In the genomic region with DNA sequence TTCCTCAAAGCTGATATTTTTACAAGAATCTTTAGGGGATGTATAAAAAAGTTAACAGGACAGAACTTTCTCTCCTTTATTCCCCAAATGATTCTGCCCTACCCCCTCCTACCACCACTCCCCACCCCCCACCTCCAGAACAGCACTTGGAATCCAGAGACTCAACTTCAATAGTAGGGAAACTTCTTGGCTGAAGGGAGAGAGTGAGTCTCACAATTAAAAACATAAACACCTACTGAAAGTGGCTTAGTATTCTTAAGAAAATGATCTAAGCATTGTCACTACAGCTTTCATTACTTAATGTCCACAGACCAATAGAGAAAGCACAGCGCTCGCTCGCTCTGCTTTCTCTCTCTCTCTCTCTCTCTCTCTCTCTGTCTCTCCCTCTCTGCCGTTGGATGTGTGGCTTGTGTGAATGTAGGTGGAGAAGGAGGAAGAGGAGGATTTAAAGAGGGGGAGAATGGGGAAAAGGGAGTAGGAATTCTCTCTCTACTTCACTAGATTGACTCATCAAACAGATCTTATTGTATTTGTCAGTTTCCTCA, we compare ENCODE assay signal across 9 cellular contexts. TPM values are rescaled to one million over a fixed set of nuclear protein-coding genes. Genes with fewer than 3 reads are reported as not detected.
DNase-seq lines count a peak whose midpoint lies in the region; ATAC-seq, FAIRE-seq and TF ChIP-seq lines count a peak whose summit lies in the region.
"Had no signal": no experiment of that assay in that cellular context is flagged by ENCODE, and none has a peak within 500 bp of the region (broad histone marks: within the 10 kb centered on the region; RNA-seq: fewer than 3 reads in every experiment).

No MANE protein-coding gene starts in this region.

- peak overlapping the region; percentile 12 for H3K4me3 Mint-ChIP-seq in activated naive CD4-positive, alpha-beta T cell treated with anti-CD3 and anti-CD28 coated beads for 36 hours

- in situ Hi-C loops in K562 (cut with MboI), result no loop called here

- H3K27me3 Mint-ChIP-seq in activated naive CD4-positive, alpha-beta T cell treated with anti-CD3 and anti-CD28 coated beads for 36 hours (ENCODE audit: low read depth), result peaks cover 2% of the 10 kb centered on the region
- H3K27me3 Mint-ChIP-seq: CD4-positive, alpha-beta memory T cell had no signal

- H3K9me1 ChIP-seq in K562 (ENCODE audit: control insufficient read depth, insufficient read depth, low read length) (no peaks in the 10 kb centered on the region), keratinocyte (ENCODE audit: control insufficient read depth, extremely low read depth, insufficient read depth, low read length) (no peaks in the 10 kb centered on the region)

- H3K27ac Mint-ChIP-seq in activated naive CD4-positive, alpha-beta T cell treated with anti-CD3 and anti-CD28 coated beads for 36 hours, result no peak overlapping the region
- H3K27ac Mint-ChIP-seq: CD4-positive, alpha-beta memory T cell had no signal

- BruUV-seq in K562 (replicated peaks; lab: Mats Ljungman, UMichigan), result no TSS peak

- no peak overlapping the region for H3K4me3 ChIP-seq in K562
- H3K4me3 ChIP-seq in keratinocyte (ENCODE audit: control insufficient read depth in 2 of 3, extremely low read depth in 1 of 3, insufficient read depth in 2 of 3, low read depth in 1 of 3, low read length in 3 of 3), result no peak overlapping the region
- peak overlapping the region in 3 of 4 donors; percentile 0 to 51 (median 21) for H3K4me3 ChIP-seq in tibial nerve

- no peaks in the 10 kb centered on the region for H3K4me1 ChIP-seq in K562 (replicated peaks in 1 of 2; ENCODE audit: control insufficient read depth in 2 of 2, insufficient read depth in 2 of 2, low read length in 2 of 2)
- peaks cover 3% of the 10 kb centered on the region for H3K4me1 ChIP-seq in keratinocyte (ENCODE audit: control insufficient read depth, extremely low read depth, insufficient read depth, low read length)
- H3K4me1 ChIP-seq in tibial nerve, result peaks cover 0 to 8% (median 3%) of the 10 kb centered on the region in 4 donors

- dilution Hi-C loops in keratinocyte (cut with MboI; ENCODE audit: extremely low pct_ligation_motif_present, low sequenced_read_pairs), result no loop called here

- TF ChIP-seq POLR2A in K562 (conservative IDR thresholded peaks at IDR 0.05), result no peak
- TF ChIP-seq POLR2A in tibial nerve (IDR thresholded peaks at IDR 0.05), result no peak

- TF ChIP-seq CTCF in K562 (IDR thresholded peaks at IDR 0.05 in 2 of 3, conservative IDR thresholded peaks at IDR 0.05 in 1 of 3; ENCODE audit: insufficient read depth in 2 of 3, low read depth in 1 of 3, low read length in 3 of 3) (no peak), keratinocyte (optimal IDR thresholded peaks at IDR 0.05 in 1 of 3, IDR thresholded peaks at IDR 0.05 in 1 of 3, conservative IDR thresholded peaks at IDR 0.05 in 1 of 3; ENCODE audit: extremely low read depth in 1 of 3, insufficient read depth in 2 of 3, low read length in 3 of 3) (no peak), tibial nerve (IDR thresholded peaks at IDR 0.05) (peak in 1 of 5 experiments; percentile 32)

- TF ChIP-seq RAD21 in K562 (CRISPR knock-in tag; conservative IDR thresholded peaks at IDR 0.05 in 1 of 2, IDR thresholded peaks at IDR 0.05 in 1 of 2), result no peak

- POLR2A ChIA-PET in K562 (lab: Yijun Ruan, JAX), result no interaction called here

- no peak for DNase-seq in activated naive CD4-positive, alpha-beta T cell treated with anti-CD3 and anti-CD28 coated beads for 36 hours
- DNase-seq in activated naive CD4-positive, alpha-beta T cell treated with Interleukin-2 at 50 U/mL for 16 hours, result no peak
- DNase-seq in K562 (ENCODE audit: extremely low read depth in 1 of 4, low spot score in 3 of 4) (no peak), keratinocyte (ENCODE audit: low read depth, low spot score) (no peak), tibial nerve (ENCODE audit: low spot score in 2 of 2) (no peak), T1000 (lab: John Stamatoyannopoulos, UW) (no peak), amniotic stem cell (lab: John Stamatoyannopoulos, UW) (no peak)
- DNase-seq: CD4-positive, alpha-beta memory T cell had no signal

- H3K9me3 ChIP-seq in K562 (replicated peaks; ENCODE audit: control insufficient read depth, insufficient read depth, low read depth, low read length), result no peaks in the 10 kb centered on the region
- H3K9me3 ChIP-seq in keratinocyte (ENCODE audit: control insufficient read depth, low read depth, low read length), result no peaks in the 10 kb centered on the region
- no peaks in the 10 kb centered on the region for H3K9me3 ChIP-seq in tibial nerve

- H4K20me1 ChIP-seq in K562 (replicated peaks; ENCODE audit: control insufficient read depth, insufficient read depth, low read length), result no peaks in the 10 kb centered on the region
- no peaks in the 10 kb centered on the region for H4K20me1 ChIP-seq in keratinocyte (ENCODE audit: control insufficient read depth, extremely low read depth, insufficient read depth, low read length)

- no peak for ATAC-seq in K562
- ATAC-seq in GM21528 (IDR thresholded peaks at IDR 0.05; ENCODE audit: low FRiP score, unreplicated experiment), result no peak

- H2AFZ ChIP-seq in K562 (ENCODE audit: low read depth, low read length) (no peak overlapping the region), keratinocyte (ENCODE audit: control insufficient read depth, low read length) (peak overlapping the region; percentile 66)

- H3K79me2 ChIP-seq in K562 (ENCODE audit: control insufficient read depth, insufficient read depth, low read length), result no peaks in the 10 kb centered on the region
- peaks cover 2% of the 10 kb centered on the region for H3K79me2 ChIP-seq in keratinocyte (ENCODE audit: control insufficient read depth, insufficient read depth, low read length)

- no peak overlapping the region for H3K9ac ChIP-seq in K562 (ENCODE audit: insufficient read depth in 1 of 2, low read depth in 2 of 2, low read length in 2 of 2)
- no peak overlapping the region for H3K9ac ChIP-seq in keratinocyte (ENCODE audit: control insufficient read depth, extremely low read depth, insufficient read depth, low read length)

- H3K27ac ChIP-seq in K562 (ENCODE audit: extremely low read depth, low read depth, low read length) (no peak overlapping the region), keratinocyte (ENCODE audit: control insufficient read depth, insufficient read depth, low read length) (no peak overlapping the region), tibial nerve (peak overlapping the region in 3 of 4 donors; percentile 9 to 43 (median 40))

- H3K4me1 Mint-ChIP-seq in activated naive CD4-positive, alpha-beta T cell treated with anti-CD3 and anti-CD28 coated beads for 36 hours (ENCODE audit: low read depth), result peaks cover 35% of the 10 kb centered on the region

- CTCF ChIA-PET in activated naive CD4-positive, alpha-beta T cell treated with anti-CD3 and anti-CD28 coated beads for 36 hours (lab: Charles Lee), result interaction anchor here (0.7 kb wide), 1 partner anchor 17 kb away, joined by 4 read pairs; no protein-coding TSS in a partner anchor
- CTCF ChIA-PET in K562 (lab: Yijun Ruan, JAX; ENCODE audit: low intra/inter-chr PET ratio), result no interaction called here

- intact Hi-C loops in activated naive CD4-positive, alpha-beta T cell treated with anti-CD3 and anti-CD28 coated beads for 36 hours (cut with micrococcal nuclease), result no loop called here
- intact Hi-C loops in K562 (cut with micrococcal nuclease), result no loop called here

- H3K36me3 Mint-ChIP-seq in activated naive CD4-positive, alpha-beta T cell treated with anti-CD3 and anti-CD28 coated beads for 36 hours (ENCODE audit: low read depth), result no peaks in the 10 kb centered on the region

- H3K36me3 ChIP-seq in K562 (ENCODE audit: control insufficient read depth, insufficient read depth, low read length) (no peaks in the 10 kb centered on the region), keratinocyte (ENCODE audit: control insufficient read depth in 2 of 2, extremely low read depth in 1 of 2, insufficient read depth in 2 of 2, low read length in 2 of 2) (no peaks in the 10 kb centered on the region), tibial nerve (no peaks in the 10 kb centered on the region)

- no peaks in the 10 kb centered on the region for H3K9me3 Mint-ChIP-seq in activated naive CD4-positive, alpha-beta T cell treated with anti-CD3 and anti-CD28 coated beads for 36 hours

- no peak overlapping the region for H3K4me2 ChIP-seq in K562 (ENCODE audit: insufficient read depth, low read length)
- no peak overlapping the region for H3K4me2 ChIP-seq in keratinocyte (ENCODE audit: control insufficient read depth, extremely low read depth, insufficient read depth, low read depth, low read length)

- WGBS in K562 (ENCODE audit: insufficient coverage, low coverage, missing lambda C conversion rate), result 0% methylated on average over 3 of the region's 4 CpGs
- 33 to 38% methylated on average over 4 of the region's 4 CpGs for WGBS in tibial nerve, 2 donors

- no peaks in the 10 kb centered on the region for H3K27me3 ChIP-seq in K562 (ENCODE audit: control insufficient read depth in 2 of 2, insufficient read depth in 2 of 2, low read length in 2 of 2)
- no peaks in the 10 kb centered on the region for H3K27me3 ChIP-seq in keratinocyte (ENCODE audit: control insufficient read depth, extremely low read depth, insufficient read depth, low read length)
- no peaks in the 10 kb centered on the region for H3K27me3 ChIP-seq in tibial nerve

- no peak for FAIRE-seq in K562 (lab: Jason Lieb, UNC)
- FAIRE-seq in keratinocyte (lab: Jason Lieb, UNC), result no peak

- TF ChIP-seq EP300 in K562 (IDR thresholded peaks at IDR 0.05; ENCODE audit: low read length), result no peak
- no peak for TF ChIP-seq EP300 in tibial nerve (IDR thresholded peaks at IDR 0.05)

RNA-seq across cellular contexts. Expression of a gene that starts 1.5 kb away (rescaled TPM):
- total RNA-seq in activated naive CD4-positive, alpha-beta T cell treated with anti-CD3 and anti-CD28 coated beads for 36 hours, result 1 to 10 TPM; 2.7 to 3.0 TPM
- 6.0 and 7.6 TPM in 2 replicates for total RNA-seq in K562 (2011; cell fraction: chromatin; rRNA removed; ENCODE audit: low replicate concordance)
- 1.0 and 2.5 TPM in 2 replicates for total RNA-seq in K562 (2011; cell fraction: nucleolus; rRNA removed)
- 3.1 and 4.8 TPM in 2 replicates for total RNA-seq in K562 (2011; cell fraction: nucleoplasm; rRNA removed)
- 0.50 and 1.3 TPM in 2 replicates for total RNA-seq in K562 (2014; rRNA removed)
- total RNA-seq in K562 (2014; rRNA removed; fragmentation: Illumina TruSeq; extraction: Trizol), result 1.5 and 1.7 TPM in 2 replicates
- 3.0 and 3.1 TPM in 2 replicates for total RNA-seq in K562 (2015; rRNA removed; fragmentation: Illumina TruSeq; extraction: Trizol)
- total RNA-seq in K562 (2021), result 1.4 and 1.5 TPM in 2 replicates
- polyA plus RNA-seq in K562 (2011; rRNA removed), result 1.2 and 1.6 TPM in 2 replicates
- polyA plus RNA-seq in K562 (2011; cell fraction: cytosol; rRNA removed), result 0.31 and 0.49 TPM in 2 replicates
- polyA plus RNA-seq in K562 (2011; cell fraction: nucleus; rRNA removed), result 1.3 and 1.9 TPM in 2 replicates
- polyA plus RNA-seq in K562 (2012), result 1.2 and 1.6 TPM in 2 replicates
- 0.84 and 0.86 TPM in 2 replicates for polyA plus RNA-seq in K562 (2014; fragmentation: Illumina TruSeq; extraction: Trizol)
- polyA plus RNA-seq in K562 (2014; fragmentation: Nextera tagmentation; extraction: Ambion mirVana), result under 1 TPM; 0.36 to 0.37 TPM
- polyA plus RNA-seq in K562 (2014; rRNA removed), result 0.53 and 1.1 TPM in 2 replicates
- polyA minus RNA-seq in K562 (2011; rRNA and poly(A)+ RNA removed), result 5.8 and 6.2 TPM in 2 replicates
- polyA minus RNA-seq in K562 (2011; cell fraction: cytosol; rRNA and poly(A)+ RNA removed), result 2.5 and 3.0 TPM in 2 replicates
- polyA minus RNA-seq in K562 (2011; cell fraction: nucleus; rRNA and poly(A)+ RNA removed), result 3.6 and 8.6 TPM in 2 replicates
- 0.90 to 3.7 TPM (median 2.1 TPM) in 3 replicates for polyA plus RNA-seq in keratinocyte
- 0.80 TPM for polyA plus RNA-seq in keratinocyte (2011; ENCODE audit: low read depth)
- 0.52 and 1.1 TPM in 2 replicates for polyA plus RNA-seq in keratinocyte (2011; cell fraction: cytosol; rRNA removed)
- 2.2 and 3.1 TPM in 2 replicates for polyA plus RNA-seq in keratinocyte (2011; cell fraction: nucleus; rRNA removed)
- polyA plus RNA-seq in keratinocyte (2012; ENCODE audit: low replicate concordance), result 0.16 and 3.5 TPM in 2 replicates
- polyA minus RNA-seq in keratinocyte, result 2.2 to 6.3 TPM (median 3.3 TPM) in 3 replicates
- 0.38 TPM for polyA minus RNA-seq in keratinocyte (2011; cell fraction: cytosol; rRNA and poly(A)+ RNA removed)
- 2.0 and 7.4 TPM in 2 replicates for polyA minus RNA-seq in keratinocyte (2011; cell fraction: nucleus; rRNA and poly(A)+ RNA removed)
- total RNA-seq in tibial nerve, result 1 to 10 TPM; 2.9 to 9.3 (median 6.8) TPM

Comparison
In these comparisons a context has a peak if more than half of its experiments do, and no peak if none do; other contexts are left out.
1. H3K27ac ChIP-seq: peak in tibial nerve (3 of 4); none in K562 (single experiment) and keratinocyte (single experiment).
2. H3K4me3 ChIP-seq: peak in tibial nerve (3 of 4); none in K562 (single experiment) and keratinocyte (0 of 3).